Comparison of ENCODE assay signal across 8 cellular contexts in genomic region chr5:36734422-36734821, GRCh38.
DNase-seq lines count a peak whose midpoint lies in the region; ATAC-seq and TF ChIP-seq lines count a peak whose summit lies in the region.

No MANE protein-coding gene starts in this region.

- peak; percentile 23 for TF ChIP-seq CTCF in AG09309 (IDR thresholded peaks at IDR 0.05; ENCODE audit: control insufficient read depth, insufficient read depth, low read depth, low read length, missing control alignments)
- TF ChIP-seq CTCF in GM12873 (IDR thresholded peaks at IDR 0.05; ENCODE audit: insufficient read depth, low read depth, low read length, missing control alignments), result peak; percentile 35
- peak in 5 of 9 donors; percentile 10 to 43 (median 24) for TF ChIP-seq CTCF in heart right ventricle (IDR thresholded peaks at IDR 0.05)

- no peak for DNase-seq in AG09309 (ENCODE audit: low read depth)
- peak; percentile 41 for DNase-seq in RKO (ENCODE audit: low spot score)
- DNase-seq in heart right ventricle, result no peak
- DNase-seq in dedifferentiated amniotic fluid mesenchymal stem cell (ENCODE audit: extremely low spot score), result no peak
- DNase-seq in T-helper 17 cell, result no peak

- H3K36me3 ChIP-seq in heart right ventricle, result no peaks in the 10 kb centered on the region

- ATAC-seq in heart right ventricle (peak in 1 of 8 donors; percentile 76), T-helper 17 cell (no peak), HG02571 (IDR thresholded peaks at IDR 0.05; ENCODE audit: unreplicated experiment) (no peak), GM21529 (IDR thresholded peaks at IDR 0.05; ENCODE audit: unreplicated experiment) (no peak)

- H3K4me3 ChIP-seq in AG09309 (ENCODE audit: control insufficient read depth, low read depth, low read length), result no peak overlapping the region
- H3K4me3 ChIP-seq in heart right ventricle, result no peak overlapping the region

- peaks cover 38% of the 10 kb centered on the region for H3K27me3 Mint-ChIP-seq in T-helper 17 cell

- 38 to 44% methylated on average over 4 of the region's 4 CpGs for WGBS in heart right ventricle, 2 donors

- no peak overlapping the region for H3K27ac ChIP-seq in heart right ventricle

- intact Hi-C loops in heart right ventricle (cut with DNase I), result loop anchor here in 6 of 10 donors (5.0 to 10.0 kb wide), 3 partner anchors 270 to 1050 kb away; no protein-coding TSS in a partner anchor

- H3K4me3 Mint-ChIP-seq in T-helper 17 cell, result no peak overlapping the region

- H3K36me3 Mint-ChIP-seq in T-helper 17 cell (ENCODE audit: low read depth), result peaks cover 3% of the 10 kb centered on the region

- H3K4me1 ChIP-seq in heart right ventricle, result peaks cover 0 to under 1% (median 0%) of the 10 kb centered on the region in 9 donors

- H3K27me3 ChIP-seq in heart right ventricle, result peaks cover 0 to 24% (median 0%) of the 10 kb centered on the region in 7 donors

- H3K4me1 Mint-ChIP-seq in T-helper 17 cell, result peaks cover 5% of the 10 kb centered on the region

- no peak overlapping the region for H3K27ac Mint-ChIP-seq in T-helper 17 cell

- H3K9me3 ChIP-seq in heart right ventricle (no peaks in the 10 kb centered on the region), T-helper 17 cell (ENCODE audit: control insufficient read depth, low read length, poor library complexity, severe bottlenecking) (no peaks in the 10 kb centered on the region)
